ENCODE assay signal across 1 cellular context in genomic region chr11:34653851-34654490, GRCh38.
TF ChIP-seq lines count a peak whose summit lies in the region.

No MANE protein-coding gene starts in this region.

TF ChIP-seq in HepG2, 621 proteins besides CTCF, POLR2A, EP300 and RAD21 (continued from another document and continues in another):
- TF ChIP-seq ATF6 (CRISPR knock-in tag; conservative IDR thresholded peaks at IDR 0.05) (no peak), ZNF326 (CRISPR knock-in tag; IDR thresholded peaks at IDR 0.05; ENCODE audit: borderline replicate concordance) (no peak), ZNF670 (CRISPR knock-in tag; IDR thresholded peaks at IDR 0.05; ENCODE audit: borderline replicate concordance) (no peak), ZBED4 (CRISPR knock-in tag; IDR thresholded peaks at IDR 0.05; ENCODE audit: borderline replicate concordance) (no peak), KLF9 (CRISPR knock-in tag; IDR thresholded peaks at IDR 0.05; ENCODE audit: low read depth) (peak; percentile 55; the same call in 1 of the 2 replicates), CREB3 (CRISPR knock-in tag; IDR thresholded peaks at IDR 0.05) (no peak), HMG20B (CRISPR knock-in tag; conservative IDR thresholded peaks at IDR 0.05) (no peak), GMEB2 (CRISPR knock-in tag; IDR thresholded peaks at IDR 0.05; ENCODE audit: low read depth) (no peak), ZNF512 (CRISPR knock-in tag; IDR thresholded peaks at IDR 0.05) (no peak), ARID3A (IDR thresholded peaks at IDR 0.05; ENCODE audit: low read depth, low read length) (peak; percentile 53; the same call in 1 of the 2 replicates), NCOA1 (CRISPR knock-in tag; IDR thresholded peaks at IDR 0.05) (no peak), TFDP2 (CRISPR knock-in tag; IDR thresholded peaks at IDR 0.05) (no peak), ZNF614 (CRISPR knock-in tag; IDR thresholded peaks at IDR 0.05; ENCODE audit: borderline replicate concordance) (peak; percentile 60; the same call in 1 of the 2 replicates), RXRB (CRISPR knock-in tag; IDR thresholded peaks at IDR 0.05; ENCODE audit: borderline replicate concordance) (peak; percentile 61), HNRNPK (IDR thresholded peaks at IDR 0.05; ENCODE audit: low read depth, low read length, poor library complexity, severe bottlenecking) (no peak), GTF3A (CRISPR knock-in tag; conservative IDR thresholded peaks at IDR 0.05) (no peak), ZNF678 (CRISPR knock-in tag; IDR thresholded peaks at IDR 0.05) (no peak), TBX3 (IDR thresholded peaks at IDR 0.05; ENCODE audit: borderline replicate concordance) (no peak), ZNF546 (CRISPR knock-in tag; conservative IDR thresholded peaks at IDR 0.05) (no peak), KMT2A (CRISPR knock-in tag; IDR thresholded peaks at IDR 0.05) (no peak), ZNF280B (CRISPR knock-in tag; IDR thresholded peaks at IDR 0.05; ENCODE audit: borderline replicate concordance) (no peak), ETS1 (CRISPR knock-in tag; IDR thresholded peaks at IDR 0.05) (no peak), RBM22 (optimal IDR thresholded peaks at IDR 0.05; ENCODE audit: low read length) (no peak), ZNF12 (CRISPR knock-in tag; IDR thresholded peaks at IDR 0.05) (no peak; the same call in 1 of the 2 replicates), ZNF660 (CRISPR knock-in tag; IDR thresholded peaks at IDR 0.05; ENCODE audit: borderline replicate concordance, low read depth) (no peak), PTBP1 (IDR thresholded peaks at IDR 0.05; ENCODE audit: low read depth, low read length, poor library complexity, severe bottlenecking) (no peak), ZNF318 (CRISPR knock-in tag; IDR thresholded peaks at IDR 0.05) (no peak), BRCA1 (CRISPR knock-in tag; IDR thresholded peaks at IDR 0.05) (no peak)
